In genomic region chr4:76589872-76590846, GRCh38 we compare ENCODE assay signal across 9 cellular contexts.
DNase-seq lines count a peak whose midpoint lies in the region; ATAC-seq and TF ChIP-seq lines count a peak whose summit lies in the region.
"Had no signal": no experiment of that assay in that cellular context is flagged by ENCODE, and none has a peak within 500 bp of the region (broad histone marks: within the 10 kb centered on the region; RNA-seq: fewer than 3 reads in every experiment).

No MANE protein-coding gene starts in this region.

- no peak for ATAC-seq in GM19324 (IDR thresholded peaks at IDR 0.05; ENCODE audit: low FRiP score, unreplicated experiment)
- no peak for ATAC-seq in HG03571 (IDR thresholded peaks at IDR 0.05; ENCODE audit: unreplicated experiment)
- ATAC-seq in GM19351 (IDR thresholded peaks at IDR 0.05; ENCODE audit: unreplicated experiment), result no peak

- H3K4me3 Mint-ChIP-seq in nephron progenitor cell, result peak overlapping the region; percentile 50

- TF ChIP-seq CTCF in nephron progenitor cell (IDR thresholded peaks at IDR 0.05), result no peak

- DNase-seq in AG20443 (ENCODE audit: low spot score), result peak; percentile 91
- peak; percentile 95 for DNase-seq in RPMI7951 (ENCODE audit: low read depth)
- DNase-seq in fibroblast of peridontal ligament (ENCODE audit: extremely low read depth), result peak; percentile 91
- peak; percentile 74 for DNase-seq in nephron progenitor cell
- no peak for DNase-seq in activated T-cell treated with anti-CD3 and anti-CD28 coated beads, Interleukin-2, amount 50 U/mL, for 1 hour
- DNase-seq: GF-D8 had no signal

- peaks cover 83% of the 10 kb centered on the region for H3K4me1 Mint-ChIP-seq in nephron progenitor cell

- peaks cover 3% of the 10 kb centered on the region for H3K27me3 Mint-ChIP-seq in nephron progenitor cell (ENCODE audit: low read depth, poor library complexity)

- H3K36me3 Mint-ChIP-seq in nephron progenitor cell (ENCODE audit: low read depth), result peaks cover 23% of the 10 kb centered on the region

- peak overlapping the region; percentile 98 for H3K27ac Mint-ChIP-seq in nephron progenitor cell

- H3K9me3 Mint-ChIP-seq in nephron progenitor cell, result peaks cover 4% of the 10 kb centered on the region
